ENCODE assay signal across 8 cellular contexts in the genomic region with DNA sequence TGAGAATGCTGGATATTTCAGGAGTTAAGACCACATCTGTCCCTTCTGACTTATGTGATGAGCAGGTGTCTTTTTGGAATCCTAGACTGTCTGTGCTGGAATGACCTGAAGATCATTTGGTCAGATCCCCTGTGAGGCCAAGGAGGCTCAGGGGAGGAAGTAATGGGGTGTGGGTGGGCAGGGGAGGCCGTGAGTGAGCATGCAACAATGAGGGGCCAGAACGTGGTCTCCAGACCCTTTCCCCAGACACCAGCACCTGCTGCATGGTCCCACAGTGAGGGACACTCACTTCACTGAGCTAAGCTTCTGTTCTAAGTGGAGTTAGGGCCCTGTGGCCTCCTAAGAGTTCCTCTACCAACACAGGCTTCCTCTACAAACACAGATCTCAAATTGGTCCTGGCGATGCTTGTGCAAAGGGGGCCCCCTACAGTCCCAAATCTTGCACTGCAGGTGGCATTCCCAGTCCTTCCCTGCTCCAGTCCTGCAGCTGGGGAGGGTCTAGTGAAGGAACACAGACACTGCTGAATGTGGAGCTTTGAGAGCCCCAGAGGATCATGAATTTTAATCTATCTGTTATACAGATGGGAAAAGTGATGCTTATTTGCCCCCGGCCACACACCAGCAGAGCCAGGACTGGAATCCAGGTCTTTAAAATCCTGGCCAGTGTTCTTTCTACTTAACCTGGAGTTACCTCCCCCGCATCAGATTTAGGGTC. TPM values are rescaled to one million over a fixed set of nuclear protein-coding genes. Genes with fewer than 3 reads are reported as not detected.
DNase-seq lines count a peak whose midpoint lies in the region; ATAC-seq and TF ChIP-seq lines count a peak whose summit lies in the region.

No MANE protein-coding gene starts in this region.

- H3K9me3 Mint-ChIP-seq in osteocyte (ENCODE audit: unreplicated experiment): no peaks in the 10 kb centered on the region

- H3K4me3 Mint-ChIP-seq in osteocyte (ENCODE audit: unreplicated experiment): no peak overlapping the region

- H3K4me1 ChIP-seq in NT2/D1 (ENCODE audit: insufficient read depth, insufficient read length): peaks cover 40% of the 10 kb centered on the region

- H3K27me3 Mint-ChIP-seq in osteocyte (ENCODE audit: unreplicated experiment): peaks cover 10% of the 10 kb centered on the region

- no peaks in the 10 kb centered on the region for H3K27me3 ChIP-seq in NT2/D1 (ENCODE audit: insufficient read depth, insufficient read length)

- no peaks in the 10 kb centered on the region for H3K36me3 ChIP-seq in NT2/D1 (ENCODE audit: insufficient read depth, insufficient read length, low read length)

- peak; percentile 63 for DNase-seq in Caki2 (ENCODE audit: low read depth)
- DNase-seq in HuH-7 (ENCODE audit: low spot score): peak; percentile 83
- DNase-seq in NT2/D1 (ENCODE audit: low read depth, low spot score): peak; percentile 80
- peak; percentile 39 for DNase-seq in activated naive CD4-positive, alpha-beta T cell treated with Interleukin-2 at 50 U/mL for 16 hours
- DNase-seq in germinal center (ENCODE audit: low spot score): peak; percentile 47
- no peak for DNase-seq in osteocyte (ENCODE audit: extremely low spot score, unreplicated experiment)
- DNase-seq in epidermal melanocyte (ENCODE audit: insufficient read length, low spot score): no peak

- H3K27ac Mint-ChIP-seq in osteocyte (ENCODE audit: unreplicated experiment): no peak overlapping the region

- no peaks in the 10 kb centered on the region for H3K9me3 ChIP-seq in NT2/D1 (ENCODE audit: insufficient read depth, low read length)

- H3K4me1 Mint-ChIP-seq in osteocyte (ENCODE audit: unreplicated experiment): peaks cover 10% of the 10 kb centered on the region

- ATAC-seq in HG03039 (IDR thresholded peaks at IDR 0.05; ENCODE audit: unreplicated experiment): no peak

- TF ChIP-seq CTCF in osteocyte (IDR thresholded peaks at IDR 0.05): peak; percentile 85

- in situ Hi-C loops in Caki2 (cut with HindIII; ENCODE audit: low pct_unique_long_range_greater_than_20kb, low sequenced_read_pairs): no loop called here

- no peak overlapping the region for H3K9ac ChIP-seq in NT2/D1 (ENCODE audit: insufficient read length, low read depth)

- no peak overlapping the region for H3K4me3 ChIP-seq in NT2/D1 (ENCODE audit: insufficient read length, low read depth)

- H3K36me3 Mint-ChIP-seq in osteocyte (ENCODE audit: unreplicated experiment): no peaks in the 10 kb centered on the region

RNA-seq across cellular contexts. Expression of gene USP2, which starts 7.4 kb away (rescaled TPM):
- 3.7 TPM in 1 of 2 replicates, not detected in the other for total RNA-seq in Caki2 (2014; rRNA removed; shearing (Covaris generic); ENCODE audit: low replicate concordance)
- 0.11 and 0.24 TPM in 2 replicates for total RNA-seq in osteocyte

RNA-seq across cellular contexts. Expression of gene MFRP, which starts 27.6 kb away (rescaled TPM):
- total RNA-seq in Caki2 (2014; rRNA removed; shearing (Covaris generic); ENCODE audit: low replicate concordance): not detected in 2 replicates
- not detected in 2 replicates for total RNA-seq in osteocyte

RNA-seq across cellular contexts. Expression of gene C1QTNF5, which starts 33.4 kb away (rescaled TPM):
- not detected in 2 replicates for total RNA-seq in Caki2 (2014; rRNA removed; shearing (Covaris generic); ENCODE audit: low replicate concordance)
- 8.4 and 9.3 TPM in 2 replicates for total RNA-seq in osteocyte

RNA-seq across cellular contexts. Expression of gene RNF26, which starts 39.7 kb away (rescaled TPM):
- 8.0 and 13.4 TPM in 2 replicates for total RNA-seq in Caki2 (2014; rRNA removed; shearing (Covaris generic); ENCODE audit: low replicate concordance)
- 28.9 and 30.2 TPM in 2 replicates for total RNA-seq in osteocyte

RNA-seq across cellular contexts. Expression of gene THY1, which starts 48.9 kb away (rescaled TPM):
- 0.10 TPM in 1 of 2 replicates, not detected in the other for total RNA-seq in Caki2 (2014; rRNA removed; shearing (Covaris generic); ENCODE audit: low replicate concordance)
- 11.3 and 14.0 TPM in 2 replicates for total RNA-seq in osteocyte

Comparison
In these comparisons a context has a peak if more than half of its experiments do, and no peak if none do; other contexts are left out.
1. DNase-seq: peak in Caki2 (single experiment), HuH-7 (single experiment), NT2/D1 (single experiment), activated naive CD4-positive, alpha-beta T cell treated with Interleukin-2 at 50 U/mL for 16 hours (single experiment) and germinal center (single experiment); none in osteocyte (single experiment) and epidermal melanocyte (single experiment).